15 cellular contexts compared by ENCODE assay signal in the genomic region with DNA sequence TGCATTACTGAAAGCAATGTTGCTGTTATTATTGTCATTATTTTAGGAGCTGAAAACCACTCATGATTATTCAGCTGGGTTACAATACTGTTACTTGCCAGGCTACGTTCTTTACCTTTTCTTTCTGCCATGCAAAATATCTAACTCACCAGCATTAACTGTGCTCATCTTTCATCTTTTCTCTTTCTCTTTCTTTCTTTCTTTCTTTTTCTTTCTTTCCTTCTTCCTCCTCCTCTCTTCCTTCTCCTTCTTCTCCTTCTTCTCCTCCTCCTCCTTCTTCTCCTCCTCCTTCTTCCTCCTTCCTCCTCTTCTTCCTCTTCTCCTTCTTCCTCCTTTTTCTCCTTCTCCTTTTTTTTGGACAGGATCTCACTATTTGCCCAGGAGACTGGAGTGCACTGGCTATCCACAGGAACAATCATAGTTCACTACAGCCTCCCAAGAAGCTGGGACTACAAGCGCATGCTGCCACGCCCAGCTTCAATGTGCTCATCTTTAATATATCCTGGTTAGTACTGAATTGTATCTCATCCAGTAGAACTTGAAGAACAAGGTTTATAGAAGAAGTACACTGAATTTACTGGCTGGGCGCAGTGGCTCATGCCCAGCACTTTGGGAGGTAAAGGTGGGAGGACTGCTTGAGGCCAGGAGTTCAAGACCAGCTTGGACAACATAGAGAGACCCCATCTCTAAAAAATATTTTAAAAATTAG. TPM values are rescaled to one million over a fixed set of nuclear protein-coding genes. Genes with fewer than 3 reads are reported as not detected.
DNase-seq lines count a peak whose midpoint lies in the region; ATAC-seq, FAIRE-seq and TF ChIP-seq lines count a peak whose summit lies in the region.
"Had no signal": no experiment of that assay in that cellular context is flagged by ENCODE, and none has a peak within 500 bp of the region (broad histone marks: within the 10 kb centered on the region; RNA-seq: fewer than 3 reads in every experiment).

No MANE protein-coding gene starts in this region.

- H3K36me3 Mint-ChIP-seq in MCF 10A (ENCODE audit: insufficient read depth, unreplicated experiment), result no peaks in the 10 kb centered on the region
- H3K36me3 Mint-ChIP-seq: CD4-positive, CD25-positive, alpha-beta regulatory T cell had no signal

- H3K36me3 ChIP-seq in breast epithelium (no peaks in the 10 kb centered on the region), gastroesophageal sphincter (no peaks in the 10 kb centered on the region)
- H3K36me3 ChIP-seq: BLaER1 treated with 17β-estradiol and CSF1 and Interleukin-3, amounts not matched to agents 10 nM and 100 nM had no signal

- no peak overlapping the region for H3K4me3 Mint-ChIP-seq in MCF 10A (ENCODE audit: unreplicated experiment)
- H3K4me3 Mint-ChIP-seq: CD4-positive, CD25-positive, alpha-beta regulatory T cell; GM23338 had no signal

- POLR2A ChIA-PET in MCF 10A (lab: Yijun Ruan, JAX), result no interaction called here

- peak; percentile 95 for ATAC-seq in esophagus mucosa
- no peak for ATAC-seq in gastroesophageal sphincter
- ATAC-seq: GM23338 had no signal

- WGBS in gastroesophageal sphincter (ENCODE audit: low coverage in 1 of 2), 2 donors, result 70 to 78% methylated on average over 1 to 4 of the region's 4 CpGs

- intact Hi-C loops in breast epithelium (cut with DNase I; ENCODE audit: low total_unique reads), result no loop called here
- intact Hi-C loops in MCF 10A (cut with micrococcal nuclease), result no loop called here

- no TSS peak for BruUV-seq in MCF 10A (replicated peaks; lab: Mats Ljungman, UMichigan)

- no peak for FAIRE-seq in GM12892 (lab: Jason Lieb, UNC)
- FAIRE-seq: GM18507 had no signal

- H3K9me3 ChIP-seq in breast epithelium, result no peaks in the 10 kb centered on the region
- H3K9me3 ChIP-seq in gastroesophageal sphincter, result no peaks in the 10 kb centered on the region
- H3K9me3 ChIP-seq: BLaER1 treated with 17β-estradiol and CSF1 and Interleukin-3, amounts not matched to agents 10 nM and 100 nM had no signal

- no peaks in the 10 kb centered on the region for H3K9me3 Mint-ChIP-seq in MCF 10A (ENCODE audit: unreplicated experiment)

- no peak overlapping the region for H3K27ac Mint-ChIP-seq in MCF 10A (ENCODE audit: low read depth, unreplicated experiment)
- H3K27ac Mint-ChIP-seq: CD4-positive, CD25-positive, alpha-beta regulatory T cell; GM23338 had no signal

- no peak overlapping the region for H3K27ac ChIP-seq in breast epithelium
- H3K27ac ChIP-seq in VCaP, result peak overlapping the region; percentile 28; the same call in 1 of the 2 replicates
- no peak overlapping the region for H3K27ac ChIP-seq in gastroesophageal sphincter
- H3K27ac ChIP-seq: BLaER1 treated with 17β-estradiol and CSF1 and Interleukin-3, amounts not matched to agents 10 nM and 100 nM had no signal

- H3K27me3 ChIP-seq in breast epithelium (no peaks in the 10 kb centered on the region), gastroesophageal sphincter (no peaks in the 10 kb centered on the region)
- H3K27me3 ChIP-seq: BLaER1 treated with 17β-estradiol and CSF1 and Interleukin-3, amounts not matched to agents 10 nM and 100 nM had no signal

- peaks cover 19% of the 10 kb centered on the region for H3K4me1 Mint-ChIP-seq in MCF 10A (ENCODE audit: insufficient read depth, unreplicated experiment)
- H3K4me1 Mint-ChIP-seq: CD4-positive, CD25-positive, alpha-beta regulatory T cell had no signal

- TF ChIP-seq EP300 in gastroesophageal sphincter (IDR thresholded peaks at IDR 0.05), result no peak

- H3K27me3 Mint-ChIP-seq in MCF 10A (ENCODE audit: insufficient read depth, unreplicated experiment), result no peaks in the 10 kb centered on the region

- DNase-seq in breast epithelium (ENCODE audit: low spot score in 2 of 2) (peak; percentile 42 to 55), MCF 10A (ENCODE audit: unreplicated experiment) (no peak), GM12892 (ENCODE audit: insufficient read length) (no peak), DMS 273 (lab: John Stamatoyannopoulos, UW; ENCODE audit: unreplicated experiment) (no peak), middle frontal gyrus (ENCODE audit: extremely low spot score, low spot score) (no peak)
- DNase-seq: ACHN; CD4-positive, CD25-positive, alpha-beta regulatory T cell; DMS 273 treated with DMSO at 0.1 percent for 48 hours; H7 had no signal

- CTCF ChIA-PET in MCF 10A (lab: Yijun Ruan, JAX), result interaction anchor here (0.6 kb wide), 1 partner anchor 155 kb away, joined by 4 read pairs; no protein-coding TSS in a partner anchor

- TF ChIP-seq POLR2A in breast epithelium (IDR thresholded peaks at IDR 0.05), result no peak
- no peak for TF ChIP-seq POLR2A in GM12892 (IDR thresholded peaks at IDR 0.05; ENCODE audit: low read depth, low read length)
- no peak for TF ChIP-seq POLR2A in gastroesophageal sphincter (IDR thresholded peaks at IDR 0.05)

- peaks cover 0 to 5% of the 10 kb centered on the region in 2 donors for H3K4me1 ChIP-seq in breast epithelium
- no peaks in the 10 kb centered on the region for H3K4me1 ChIP-seq in gastroesophageal sphincter

- H3K4me3 ChIP-seq in breast epithelium (no peak overlapping the region), gastroesophageal sphincter (no peak overlapping the region)
- H3K4me3 ChIP-seq: BLaER1 treated with 17β-estradiol and CSF1 and Interleukin-3, amounts not matched to agents 10 nM and 100 nM; GM23338 had no signal

- TF ChIP-seq CTCF in breast epithelium (IDR thresholded peaks at IDR 0.05), result no peak
- no peak for TF ChIP-seq CTCF in MCF 10A (IDR thresholded peaks at IDR 0.05; ENCODE audit: unreplicated experiment)
- TF ChIP-seq CTCF in VCaP (conservative IDR thresholded peaks at IDR 0.05), result no peak
- no peak for TF ChIP-seq CTCF in gastroesophageal sphincter (IDR thresholded peaks at IDR 0.05)

RNA-seq across cellular contexts. Expression of gene ZMYM4, which starts 6.9 kb away (rescaled TPM):
- total RNA-seq in breast epithelium, result 10 to 100 TPM; 47.2 to 71.1 (median 47.8) TPM
- total RNA-seq in MCF 10A (2022), result 62.0 and 70.1 TPM in 2 replicates
- total RNA-seq in esophagus mucosa, result 23.2 TPM
- polyA plus RNA-seq in GM12892 (2012; ENCODE audit: missing spikeins), result 20.1 TPM
- 10 to 100 TPM; 27.8 to 37.7 (median 28.8) TPM for total RNA-seq in gastroesophageal sphincter

Comparison
In these comparisons a context has a peak if more than half of its experiments do, and no peak if none do; other contexts are left out.
1. DNase-seq: peak in breast epithelium (2 of 2); none in MCF 10A (single experiment), GM12892 (single experiment), DMS 273 (single experiment) and middle frontal gyrus (single experiment).